ENCODE assay signal across 4 cellular contexts in genomic region chr10:59624951-59625350, GRCh38.
A peak's percentile ranks its signal among the peaks of the same experiment; 100 is the strongest.
TF ChIP-seq lines count a peak whose summit lies in the region.

No MANE protein-coding gene starts in this region.

TF ChIP-seq in HEK293, 187 proteins besides CTCF, POLR2A, EP300 and RAD21 (continues in another document):
- no peak for TF ChIP-seq ZNF140 (tag by site-specific recombination; IDR thresholded peaks at IDR 0.05)
- TF ChIP-seq ZFP41 (tag by site-specific recombination; IDR thresholded peaks at IDR 0.05; ENCODE audit: borderline replicate concordance): no peak
- no peak for TF ChIP-seq ZNF2 (tag by site-specific recombination; IDR thresholded peaks at IDR 0.05)
- TF ChIP-seq, protein P1, sequence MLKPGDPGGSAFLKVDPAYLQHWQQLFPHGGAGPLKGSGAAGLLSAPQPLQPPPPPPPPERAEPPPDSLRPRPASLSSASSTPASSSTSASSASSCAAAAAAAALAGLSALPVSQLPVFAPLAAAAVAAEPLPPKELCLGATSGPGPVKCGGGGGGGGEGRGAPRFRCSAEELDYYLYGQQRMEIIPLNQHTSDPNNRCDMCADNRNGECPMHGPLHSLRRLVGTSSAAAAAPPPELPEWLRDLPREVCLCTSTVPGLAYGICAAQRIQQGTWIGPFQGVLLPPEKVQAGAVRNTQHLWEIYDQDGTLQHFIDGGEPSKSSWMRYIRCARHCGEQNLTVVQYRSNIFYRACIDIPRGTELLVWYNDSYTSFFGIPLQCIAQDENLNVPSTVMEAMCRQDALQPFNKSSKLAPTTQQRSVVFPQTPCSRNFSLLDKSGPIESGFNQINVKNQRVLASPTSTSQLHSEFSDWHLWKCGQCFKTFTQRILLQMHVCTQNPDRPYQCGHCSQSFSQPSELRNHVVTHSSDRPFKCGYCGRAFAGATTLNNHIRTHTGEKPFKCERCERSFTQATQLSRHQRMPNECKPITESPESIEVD (tag by site-specific recombination; IDR thresholded peaks at IDR 0.05): no peak
- TF ChIP-seq, protein P2, sequence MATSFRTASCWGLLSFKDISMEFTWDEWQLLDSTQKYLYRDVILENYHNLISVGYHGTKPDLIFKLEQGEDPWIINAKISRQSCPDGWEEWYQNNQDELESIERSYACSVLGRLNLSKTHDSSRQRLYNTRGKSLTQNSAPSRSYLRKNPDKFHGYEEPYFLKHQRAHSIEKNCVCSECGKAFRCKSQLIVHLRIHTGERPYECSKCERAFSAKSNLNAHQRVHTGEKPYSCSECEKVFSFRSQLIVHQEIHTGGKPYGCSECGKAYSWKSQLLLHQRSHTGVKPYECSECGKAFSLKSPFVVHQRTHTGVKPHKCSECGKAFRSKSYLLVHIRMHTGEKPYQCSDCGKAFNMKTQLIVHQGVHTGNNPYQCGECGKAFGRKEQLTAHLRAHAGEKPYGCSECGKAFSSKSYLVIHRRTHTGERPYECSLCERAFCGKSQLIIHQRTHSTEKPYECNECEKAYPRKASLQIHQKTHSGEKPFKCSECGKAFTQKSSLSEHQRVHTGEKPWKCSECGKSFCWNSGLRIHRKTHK (tag by site-specific recombination; IDR thresholded peaks at IDR 0.05): no peak
- peak; percentile 95 for TF ChIP-seq ZNF146 (tag by site-specific recombination; IDR thresholded peaks at IDR 0.05)
- TF ChIP-seq ZNF639 (tag by site-specific recombination; IDR thresholded peaks at IDR 0.05): no peak

TF ChIP-seq in WTC11, 78 proteins besides CTCF, POLR2A, EP300 and RAD21:
- TF ChIP-seq NR1H2 (CRISPR knock-in tag; IDR thresholded peaks at IDR 0.05): no peak
- TF ChIP-seq, protein P3, sequence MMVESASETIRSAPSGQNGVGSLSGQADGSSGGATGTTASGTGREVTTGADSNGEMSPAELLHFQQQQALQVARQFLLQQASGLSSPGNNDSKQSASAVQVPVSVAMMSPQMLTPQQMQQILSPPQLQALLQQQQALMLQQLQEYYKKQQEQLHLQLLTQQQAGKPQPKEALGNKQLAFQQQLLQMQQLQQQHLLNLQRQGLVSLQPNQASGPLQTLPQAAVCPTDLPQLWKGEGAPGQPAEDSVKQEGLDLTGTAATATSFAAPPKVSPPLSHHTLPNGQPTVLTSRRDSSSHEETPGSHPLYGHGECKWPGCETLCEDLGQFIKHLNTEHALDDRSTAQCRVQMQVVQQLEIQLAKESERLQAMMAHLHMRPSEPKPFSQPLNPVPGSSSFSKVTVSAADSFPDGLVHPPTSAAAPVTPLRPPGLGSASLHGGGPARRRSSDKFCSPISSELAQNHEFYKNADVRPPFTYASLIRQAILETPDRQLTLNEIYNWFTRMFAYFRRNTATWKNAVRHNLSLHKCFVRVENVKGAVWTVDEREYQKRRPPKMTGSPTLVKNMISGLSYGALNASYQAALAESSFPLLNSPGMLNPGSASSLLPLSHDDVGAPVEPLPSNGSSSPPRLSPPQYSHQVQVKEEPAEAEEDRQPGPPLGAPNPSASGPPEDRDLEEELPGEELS (CRISPR knock-in tag; IDR thresholded peaks at IDR 0.05): no peak
- TF ChIP-seq GTF2I (CRISPR knock-in tag; conservative IDR thresholded peaks at IDR 0.05): peak; percentile 53; the same call in 1 of the 2 replicates
- TF ChIP-seq MAX (CRISPR knock-in tag; IDR thresholded peaks at IDR 0.05): no peak
- TF ChIP-seq GRHL2 (CRISPR knock-in tag; IDR thresholded peaks at IDR 0.05; ENCODE audit: insufficient replicate concordance, severe bottlenecking): no peak
TF ChIP-seq in WTC11: peak in this region for 1.

TF ChIP-seq in K562, 482 proteins besides CTCF, POLR2A, EP300 and RAD21:
- TF ChIP-seq ETV1 (tag; conservative IDR thresholded peaks at IDR 0.05; ENCODE audit: low read depth) (no peak), DLX4 (CRISPR knock-in tag; IDR thresholded peaks at IDR 0.05) (no peak), BCOR (IDR thresholded peaks at IDR 0.05) (0 out of 2 replicates have a peak, but pooled peaks have one; percentile 37), ZNF589 (CRISPR knock-in tag; IDR thresholded peaks at IDR 0.05; ENCODE audit: low read depth) (no peak), RBM25 (IDR thresholded peaks at IDR 0.05; ENCODE audit: low read depth, low read length, severe bottlenecking) (peak; percentile 65), ZNF146 (CRISPR knock-in tag; IDR thresholded peaks at IDR 0.05; ENCODE audit: unreplicated experiment) (peak; percentile 97), PHF20 (IDR thresholded peaks at IDR 0.05; ENCODE audit: partially characterized antibody) (no peak)
- TF ChIP-seq, protein P4, sequence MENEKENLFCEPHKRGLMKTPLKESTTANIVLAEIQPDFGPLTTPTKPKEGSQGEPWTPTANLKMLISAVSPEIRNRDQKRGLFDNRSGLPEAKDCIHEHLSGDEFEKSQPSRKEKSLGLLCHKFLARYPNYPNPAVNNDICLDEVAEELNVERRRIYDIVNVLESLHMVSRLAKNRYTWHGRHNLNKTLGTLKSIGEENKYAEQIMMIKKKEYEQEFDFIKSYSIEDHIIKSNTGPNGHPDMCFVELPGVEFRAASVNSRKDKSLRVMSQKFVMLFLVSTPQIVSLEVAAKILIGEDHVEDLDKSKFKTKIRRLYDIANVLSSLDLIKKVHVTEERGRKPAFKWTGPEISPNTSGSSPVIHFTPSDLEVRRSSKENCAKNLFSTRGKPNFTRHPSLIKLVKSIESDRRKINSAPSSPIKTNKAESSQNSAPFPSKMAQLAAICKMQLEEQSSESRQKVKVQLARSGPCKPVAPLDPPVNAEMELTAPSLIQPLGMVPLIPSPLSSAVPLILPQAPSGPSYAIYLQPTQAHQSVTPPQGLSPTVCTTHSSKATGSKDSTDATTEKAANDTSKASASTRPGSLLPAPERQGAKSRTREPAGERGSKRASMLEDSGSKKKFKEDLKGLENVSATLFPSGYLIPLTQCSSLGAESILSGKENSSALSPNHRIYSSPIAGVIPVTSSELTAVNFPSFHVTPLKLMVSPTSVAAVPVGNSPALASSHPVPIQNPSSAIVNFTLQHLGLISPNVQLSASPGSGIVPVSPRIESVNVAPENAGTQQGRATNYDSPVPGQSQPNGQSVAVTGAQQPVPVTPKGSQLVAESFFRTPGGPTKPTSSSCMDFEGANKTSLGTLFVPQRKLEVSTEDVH (IDR thresholded peaks at IDR 0.05; ENCODE audit: low read depth, partially characterized antibody): no peak

TF ChIP-seq in neural cell, 6 proteins besides CTCF, POLR2A, EP300 and RAD21:
- TF ChIP-seq MXI1 (conservative IDR thresholded peaks at IDR 0.05; ENCODE audit: poor library complexity, severe bottlenecking) (no peak), REST (IDR thresholded peaks at IDR 0.05; ENCODE audit: borderline replicate concordance) (no peak), EZH2 (IDR thresholded peaks at IDR 0.05; ENCODE audit: borderline replicate concordance, insufficient read depth, low read length, poor library complexity, severe bottlenecking) (no peak), SMC3 (conservative IDR thresholded peaks at IDR 0.05; ENCODE audit: poor library complexity) (no peak), TAF1 (IDR thresholded peaks at IDR 0.05; ENCODE audit: low read depth) (no peak), POLR2AphosphoS5 (IDR thresholded peaks at IDR 0.05) (no peak)
TF ChIP-seq in neural cell: peak in this region for 0.
